1 cellular context compared by ENCODE assay signal in genomic region chr9:137086531-137087408, GRCh38.
TF ChIP-seq lines count a peak whose summit lies in the region.

MAN1B1 (plus strand) TSS chr9:137086985; CDS start chr9:137087000, 15 bp downstream.

TF ChIP-seq in HepG2, 621 proteins besides CTCF, POLR2A, EP300 and RAD21 (continued from another document and continues in another):
- TF ChIP-seq ZNF766 (CRISPR knock-in tag; IDR thresholded peaks at IDR 0.05; ENCODE audit: borderline replicate concordance) (peak; percentile 39; the same call in 1 of the 2 replicates), HNRNPH1 (optimal IDR thresholded peaks at IDR 0.05; ENCODE audit: low read depth, low read length) (peak; percentile 35), ZIK1 (CRISPR knock-in tag; IDR thresholded peaks at IDR 0.05; ENCODE audit: borderline replicate concordance, low read depth) (peak; percentile 55; the same call in 1 of the 2 replicates), SATB2 (CRISPR knock-in tag; IDR thresholded peaks at IDR 0.05) (0 out of 2 replicates have a peak, but pooled peaks have one; percentile 39), KAT2B (IDR thresholded peaks at IDR 0.05; ENCODE audit: borderline replicate concordance, low read depth, low read length) (no peak), ZNF24 (IDR thresholded peaks at IDR 0.05) (no peak), ZNF7 (CRISPR knock-in tag; IDR thresholded peaks at IDR 0.05) (no peak), SNAPC4 (CRISPR knock-in tag; IDR thresholded peaks at IDR 0.05) (no peak), HOXD1 (CRISPR knock-in tag; IDR thresholded peaks at IDR 0.05) (0 out of 2 replicates have a peak, but pooled peaks have one; percentile 15), ZNF17 (CRISPR knock-in tag; IDR thresholded peaks at IDR 0.05) (no peak), SALL2 (CRISPR knock-in tag; IDR thresholded peaks at IDR 0.05) (peak; percentile 77), NFATC3 (CRISPR knock-in tag; IDR thresholded peaks at IDR 0.05) (0 out of 2 replicates have a peak, but pooled peaks have one; percentile 38), THAP11 (CRISPR knock-in tag; IDR thresholded peaks at IDR 0.05) (peak; percentile 90), BCL6 (CRISPR knock-in tag; IDR thresholded peaks at IDR 0.05) (0 out of 2 replicates have a peak, but pooled peaks have one; percentile 14), ZBTB14 (CRISPR knock-in tag; IDR thresholded peaks at IDR 0.05) (peak; percentile 56; the same call in 1 of the 2 replicates), HOXA3 (CRISPR knock-in tag; IDR thresholded peaks at IDR 0.05) (peak; percentile 85), FOXK2 (IDR thresholded peaks at IDR 0.05) (peak; percentile 87), CAMTA2 (CRISPR knock-in tag; IDR thresholded peaks at IDR 0.05; ENCODE audit: borderline replicate concordance) (no peak), MTF1 (CRISPR knock-in tag; IDR thresholded peaks at IDR 0.05) (no peak), MTF2 (CRISPR knock-in tag; IDR thresholded peaks at IDR 0.05; ENCODE audit: borderline replicate concordance) (no peak), ZNF512 (CRISPR knock-in tag; IDR thresholded peaks at IDR 0.05) (no peak), TCF7 (IDR thresholded peaks at IDR 0.05; ENCODE audit: low read depth) (no peak), FOXP1 (IDR thresholded peaks at IDR 0.05) (no peak), FOXP1 (CRISPR knock-in tag; IDR thresholded peaks at IDR 0.05) (peak; percentile 38), NONO (IDR thresholded peaks at IDR 0.05) (no peak), NONO (CRISPR knock-in tag; conservative IDR thresholded peaks at IDR 0.05) (peak; percentile 80), TSC22D2 (CRISPR knock-in tag; IDR thresholded peaks at IDR 0.05; ENCODE audit: borderline replicate concordance) (no peak), ZEB1 (IDR thresholded peaks at IDR 0.05; ENCODE audit: insufficient replicate concordance, low read depth) (no peak), ZFYVE20 (CRISPR knock-in tag; IDR thresholded peaks at IDR 0.05; ENCODE audit: borderline replicate concordance, low read depth) (no peak), KAT8 (CRISPR knock-in tag; IDR thresholded peaks at IDR 0.05) (peak; percentile 85), RARG (CRISPR knock-in tag; IDR thresholded peaks at IDR 0.05; ENCODE audit: low read depth) (no peak), CSRNP2 (CRISPR knock-in tag; conservative IDR thresholded peaks at IDR 0.05; ENCODE audit: low read depth) (no peak), ZNF503 (CRISPR knock-in tag; IDR thresholded peaks at IDR 0.05) (0 out of 2 replicates have a peak, but pooled peaks have one; percentile 36), ZNF20 (CRISPR knock-in tag; IDR thresholded peaks at IDR 0.05) (no peak), ZFP82 (CRISPR knock-in tag; IDR thresholded peaks at IDR 0.05; ENCODE audit: borderline replicate concordance) (peak; percentile 80; the same call in 1 of the 2 replicates), HIC2 (CRISPR knock-in tag; IDR thresholded peaks at IDR 0.05; ENCODE audit: low read depth) (peak; percentile 39; the same call in 1 of the 2 replicates), FOXA1 (IDR thresholded peaks at IDR 0.05) (no peak), FOXA1 (CRISPR knock-in tag; IDR thresholded peaks at IDR 0.05) (peak; percentile 82), KLF12 (CRISPR knock-in tag; IDR thresholded peaks at IDR 0.05; ENCODE audit: borderline replicate concordance) (0 out of 2 replicates have a peak, but pooled peaks have one; percentile 27), ZFY (CRISPR knock-in tag; IDR thresholded peaks at IDR 0.05) (peak; percentile 84), CENPT (CRISPR knock-in tag; IDR thresholded peaks at IDR 0.05; ENCODE audit: low read depth) (no peak), SMARCC2 (IDR thresholded peaks at IDR 0.05) (no peak), SOX5 (CRISPR knock-in tag; IDR thresholded peaks at IDR 0.05; ENCODE audit: borderline replicate concordance) (no peak), ZNF788 (CRISPR knock-in tag; IDR thresholded peaks at IDR 0.05; ENCODE audit: borderline replicate concordance) (peak; percentile 47; the same call in 1 of the 2 replicates), ZBTB7A (CRISPR knock-in tag; IDR thresholded peaks at IDR 0.05) (0 out of 2 replicates have a peak, but pooled peaks have one; percentile 65), ZNF770 (CRISPR knock-in tag; IDR thresholded peaks at IDR 0.05) (peak; percentile 45; the same call in 1 of the 2 replicates), TP53 (CRISPR knock-in tag; conservative IDR thresholded peaks at IDR 0.05) (peak; percentile 57; the same call in 1 of the 2 replicates), PCBP1 (IDR thresholded peaks at IDR 0.05; ENCODE audit: borderline replicate concordance, low read depth, low read length) (0 out of 2 replicates have a peak, but pooled peaks have one; percentile 5), ZNF207 (IDR thresholded peaks at IDR 0.05; ENCODE audit: borderline replicate concordance) (no peak), DRAP1 (CRISPR knock-in tag; IDR thresholded peaks at IDR 0.05) (peak; percentile 89), ZNF607 (CRISPR knock-in tag; IDR thresholded peaks at IDR 0.05; ENCODE audit: borderline replicate concordance) (peak; percentile 86; the same call in 1 of the 2 replicates)
